Comparison of ENCODE assay signal across 17 cellular contexts in genomic region chr3:135099734-135100348, GRCh38.
"Had no signal": no experiment of that assay in that cellular context is flagged by ENCODE, and none has a peak within 500 bp of the region (broad histone marks: within the 10 kb centered on the region; RNA-seq: fewer than 3 reads in every experiment).

No MANE protein-coding gene starts in this region.

- H3K36me3 ChIP-seq: heart left ventricle, neural progenitor cell, ovary, right atrium auricular region had no signal

- H2AFZ ChIP-seq: neural progenitor cell had no signal

- H3K27me3 ChIP-seq: neural progenitor cell, ovary, right atrium auricular region had no signal

- H3K4me2 ChIP-seq: neural progenitor cell, smooth muscle cell had no signal

- H3K4me1 ChIP-seq: heart left ventricle, right atrium auricular region had no signal

- H3K9ac ChIP-seq: neural progenitor cell had no signal

- H3K9me3 ChIP-seq: heart left ventricle, mucosa of descending colon, ovary, right atrium auricular region had no signal

- H3K27ac ChIP-seq: heart left ventricle, neural progenitor cell, ovary, right atrium auricular region had no signal

- DNase-seq: effector memory CD4-positive, alpha-beta T cell; heart left ventricle; hippocampal formation; left colon; mammary epithelial cell; mucosa of descending colon; naive thymus-derived CD8-positive, alpha-beta T cell; nucleus accumbens; ovary; stimulated activated CD4-positive, alpha-beta T cell treated with anti-CD3 and anti-CD28 coated beads, Interleukin-2, amount 100 ng/mL, for 48 hours; stimulated activated naive CD4-positive, alpha-beta T cell treated with Interleukin-2 at 50 U/mL for 16 hours; trophoblast cell had no signal

- H3K4me3 ChIP-seq: heart left ventricle, mucosa of descending colon, neural progenitor cell, ovary, right atrium auricular region, smooth muscle cell had no signal

- FAIRE-seq: endometrium, frontal cortex had no signal
